Comparison of ENCODE assay signal across 8 cellular contexts in the genomic region with DNA sequence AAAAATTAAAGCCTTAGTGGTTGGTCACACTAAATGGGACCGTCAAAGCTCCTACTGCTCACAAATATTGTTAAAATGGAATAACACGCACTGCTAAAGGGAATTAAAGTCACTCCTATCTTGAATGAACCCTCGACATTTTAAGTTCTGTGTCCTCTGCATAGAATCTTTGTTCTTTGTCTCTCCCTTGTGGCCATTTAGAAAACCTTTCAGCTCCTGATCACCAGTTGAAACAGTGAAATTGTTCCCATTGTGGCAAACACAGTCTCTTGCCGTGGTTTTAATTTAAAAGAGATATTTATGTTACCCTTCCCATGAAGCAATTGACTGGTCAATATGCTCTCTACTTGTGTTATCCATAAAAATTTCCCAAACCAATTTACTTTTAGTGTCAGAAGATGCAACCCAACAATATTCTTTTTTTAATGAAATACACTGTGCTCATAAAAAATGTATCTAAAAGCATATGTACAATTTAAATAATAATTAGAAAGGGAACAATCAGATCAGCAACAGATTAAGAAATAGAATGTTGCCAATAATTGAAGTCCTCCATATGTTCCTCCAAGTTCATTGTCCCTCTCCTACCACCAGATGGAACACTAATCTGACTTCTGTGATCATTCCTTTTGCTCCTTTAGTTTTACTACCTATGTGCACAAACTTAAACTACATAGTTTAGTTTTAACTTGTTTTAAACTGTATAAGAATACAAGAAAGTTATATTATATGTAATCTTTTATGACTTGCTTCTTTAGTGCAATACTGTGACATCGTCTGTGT. TPM values are rescaled to one million over a fixed set of nuclear protein-coding genes. Genes with fewer than 3 reads are reported as not detected.
A peak's percentile ranks its signal among the peaks of the same experiment; 100 is the strongest.
DNase-seq lines count a peak whose midpoint lies in the region; ATAC-seq, FAIRE-seq and TF ChIP-seq lines count a peak whose summit lies in the region.
"Not testable (repeated sequence)": the region's sequence is repeated elsewhere in the genome, so short reads cannot be mapped to it uniquely, and the experiment has no call there.

No MANE protein-coding gene starts in this region.

- not testable (repeated sequence) for H3K4me1 Mint-ChIP-seq in CD8-positive, alpha-beta T cell (ENCODE audit: low read depth); T-helper 17 cell

- not testable (repeated sequence) for H3K27me3 Mint-ChIP-seq in CD8-positive, alpha-beta T cell (ENCODE audit: low read depth); T-helper 17 cell

- not testable (repeated sequence) for H3K36me3 Mint-ChIP-seq in CD8-positive, alpha-beta T cell; T-helper 17 cell (ENCODE audit: low read depth)

- DNase-seq in CD8-positive, alpha-beta T cell; T-helper 17 cell; kidney; smooth muscle cell (lab: John Stamatoyannopoulos, UW; ENCODE audit: unreplicated experiment): not testable (repeated sequence)
- peak; percentile 36 for DNase-seq in NCI-H1694 treated with DMSO at 0.1 percent for 48 hours (lab: John Stamatoyannopoulos, UW)
- peak; percentile 68 to 75 for DNase-seq in dermis microvascular lymphatic vessel endothelial cell (ENCODE audit: low read depth in 2 of 2)

- CTCF ChIA-PET in CD8-positive, alpha-beta T cell (lab: Charles Lee) = interaction anchor here (1.2 to 1.7 kb wide), 2 partner anchors 245 to 391 kb away, joined by 4 to 18 read pairs; no protein-coding TSS in a partner anchor

- not testable (repeated sequence) for H3K9me3 ChIP-seq in CD8-positive, alpha-beta T cell (ENCODE audit: low read length); T-helper 17 cell (ENCODE audit: control insufficient read depth, low read length, poor library complexity, severe bottlenecking); kidney (ENCODE audit: control insufficient read depth in 1 of 2, low read length in 2 of 2); smooth muscle cell (replicated peaks; ENCODE audit: low read depth)

- peak; percentile 87 for ATAC-seq in CD8-positive, alpha-beta T cell
- peak; percentile 66 for ATAC-seq in GM19043 (IDR thresholded peaks at IDR 0.05; ENCODE audit: low read depth, unreplicated experiment)
- ATAC-seq in HG03060 (IDR thresholded peaks at IDR 0.05; ENCODE audit: low read depth, unreplicated experiment) = peak; percentile 56
- peak; percentile 78 for ATAC-seq in T-helper 17 cell

- peak; percentile 61 for TF ChIP-seq CTCF in CD8-positive, alpha-beta T cell (IDR thresholded peaks at IDR 0.05)
- TF ChIP-seq CTCF in kidney (IDR thresholded peaks at IDR 0.05; ENCODE audit: borderline replicate concordance, extremely low read depth, insufficient read depth) (peak; percentile 51), smooth muscle cell (IDR thresholded peaks at IDR 0.05; ENCODE audit: borderline replicate concordance, insufficient read depth, poor library complexity, severe bottlenecking) (peak; percentile 42)

- not testable (repeated sequence) for H3K27ac ChIP-seq in CD8-positive, alpha-beta T cell (ENCODE audit: low read depth, low read length); kidney (ENCODE audit: low read depth in 2 of 2, low read length in 2 of 2); smooth muscle cell (ENCODE audit: low read depth)

- H4K20me1 ChIP-seq in smooth muscle cell (ENCODE audit: low read depth) = not testable (repeated sequence)

- not testable (repeated sequence) for H3K79me2 ChIP-seq in smooth muscle cell (ENCODE audit: low read depth)

- 31% methylated on average over 5 of the region's 5 CpGs for WGBS in smooth muscle cell (ENCODE audit: low lambda C conversion rate)

- not testable (repeated sequence) for H2AFZ ChIP-seq in smooth muscle cell (ENCODE audit: low read depth)

- not testable (repeated sequence) for H3F3A ChIP-seq in smooth muscle cell (ENCODE audit: low read depth)

- not testable (repeated sequence) for H3K27me3 ChIP-seq in CD8-positive, alpha-beta T cell (ENCODE audit: insufficient read depth, low read length); smooth muscle cell (ENCODE audit: low read depth)

- peak overlapping the region; percentile 59 for H3K4me2 ChIP-seq in smooth muscle cell

- FAIRE-seq in kidney (lab: Jason Lieb, UNC) = not testable (repeated sequence)

- not testable (repeated sequence) for H3K4me3 ChIP-seq in CD8-positive, alpha-beta T cell (ENCODE audit: low read depth, low read length); kidney (ENCODE audit: low read length in 2 of 2); smooth muscle cell

- not testable (repeated sequence) for H3K4me1 ChIP-seq in CD8-positive, alpha-beta T cell (ENCODE audit: insufficient read depth, low read length); kidney (ENCODE audit: control insufficient read depth in 1 of 2, insufficient read depth in 1 of 2, low read depth in 1 of 2, low read length in 2 of 2); smooth muscle cell (ENCODE audit: low read depth)

- not testable (repeated sequence) for H3K9me3 Mint-ChIP-seq in CD8-positive, alpha-beta T cell

- H3K4me3 Mint-ChIP-seq in CD8-positive, alpha-beta T cell; T-helper 17 cell: not testable (repeated sequence)

- H3K27ac Mint-ChIP-seq in CD8-positive, alpha-beta T cell = not testable (repeated sequence)
- peak overlapping the region; percentile 43 for H3K27ac Mint-ChIP-seq in T-helper 17 cell

- not testable (repeated sequence) for H3K36me3 ChIP-seq in CD8-positive, alpha-beta T cell (ENCODE audit: insufficient read depth, low read length); kidney (ENCODE audit: control insufficient read depth in 1 of 2, insufficient read depth in 2 of 2, low read length in 2 of 2); smooth muscle cell (ENCODE audit: low read depth)

- POLR2A ChIA-PET in CD8-positive, alpha-beta T cell (lab: Charles Lee) = not testable (repeated sequence)

- intact Hi-C loops in CD8-positive, alpha-beta T cell (cut with DNase I, micrococcal nuclease) = loop anchor here (5.0 kb wide), 2 partner anchors 165 to 390 kb away; a partner anchor contains a TSS
- intact Hi-C loops in kidney (cut with DNase I) = not testable (repeated sequence)

- not testable (repeated sequence) for H3K9ac ChIP-seq in kidney (ENCODE audit: low read length in 2 of 2); smooth muscle cell (ENCODE audit: low read depth)

RNA-seq across cellular contexts. Expression of a gene that starts 20.3 kb away (rescaled TPM):
- total RNA-seq in CD8-positive, alpha-beta T cell = under 1 TPM in 1 of 2 experiments, not detected in 1; 0.33 TPM
- total RNA-seq in T-helper 17 cell (1 to 10 TPM in 1 of 2 donors, under 1 TPM in 1; 0.73 to 1.1 TPM), dermis microvascular lymphatic vessel endothelial cell (under 0.01 TPM in 2 replicates), kidney (0.13 TPM), smooth muscle cell (1.9 TPM in 1 of 2 replicates, not detected in the other)
- polyA plus RNA-seq in kidney (ENCODE audit: insufficient read depth, low read depth, low replicate concordance) (not detected), smooth muscle cell (0.21 TPM in 1 of 2 replicates, not detected in the other)
